1 cellular context compared by ENCODE assay signal in the genomic region with DNA sequence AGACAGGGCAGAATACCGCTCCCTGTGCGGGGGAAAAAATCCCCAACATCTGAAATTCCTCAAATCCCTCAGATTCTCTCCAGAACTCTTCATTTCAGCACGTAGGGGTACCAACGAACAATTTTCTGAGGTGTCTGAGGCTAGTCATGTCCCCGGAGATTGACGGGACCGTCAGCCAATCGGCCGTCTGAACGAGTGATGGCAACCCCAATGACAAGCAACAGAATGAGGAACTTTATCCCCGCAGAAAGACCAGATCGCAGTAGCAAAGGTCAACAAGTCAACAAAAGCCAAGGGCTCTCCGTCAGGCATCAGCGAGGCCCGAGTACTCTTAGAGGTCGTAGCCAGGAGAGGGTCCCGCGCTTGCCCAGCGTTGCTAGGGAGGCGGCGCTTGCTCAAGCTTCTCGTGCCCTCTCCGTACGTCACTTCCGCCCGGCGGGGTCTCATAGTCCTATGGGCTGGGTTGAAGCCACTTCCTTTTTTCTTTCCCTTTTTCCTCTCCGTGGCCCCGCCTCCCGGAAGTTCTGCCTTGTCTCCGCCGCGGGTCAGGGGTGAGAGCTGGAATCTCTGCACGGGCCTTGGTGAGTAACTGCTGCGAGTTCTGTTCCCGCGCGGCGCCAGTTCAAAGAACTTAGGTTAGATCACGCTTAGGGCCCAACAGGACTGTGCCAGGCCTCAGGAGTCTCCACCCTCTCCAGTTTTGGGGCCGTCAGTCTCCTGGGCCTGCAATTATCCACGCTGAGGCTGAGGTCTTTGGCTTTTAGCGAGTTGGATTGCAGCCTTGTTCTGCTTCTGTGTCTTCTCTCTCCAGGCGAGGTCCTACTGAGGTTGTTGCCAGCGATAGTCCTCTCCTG.
TF ChIP-seq lines count a peak whose summit lies in the region.

A gene with protein sequence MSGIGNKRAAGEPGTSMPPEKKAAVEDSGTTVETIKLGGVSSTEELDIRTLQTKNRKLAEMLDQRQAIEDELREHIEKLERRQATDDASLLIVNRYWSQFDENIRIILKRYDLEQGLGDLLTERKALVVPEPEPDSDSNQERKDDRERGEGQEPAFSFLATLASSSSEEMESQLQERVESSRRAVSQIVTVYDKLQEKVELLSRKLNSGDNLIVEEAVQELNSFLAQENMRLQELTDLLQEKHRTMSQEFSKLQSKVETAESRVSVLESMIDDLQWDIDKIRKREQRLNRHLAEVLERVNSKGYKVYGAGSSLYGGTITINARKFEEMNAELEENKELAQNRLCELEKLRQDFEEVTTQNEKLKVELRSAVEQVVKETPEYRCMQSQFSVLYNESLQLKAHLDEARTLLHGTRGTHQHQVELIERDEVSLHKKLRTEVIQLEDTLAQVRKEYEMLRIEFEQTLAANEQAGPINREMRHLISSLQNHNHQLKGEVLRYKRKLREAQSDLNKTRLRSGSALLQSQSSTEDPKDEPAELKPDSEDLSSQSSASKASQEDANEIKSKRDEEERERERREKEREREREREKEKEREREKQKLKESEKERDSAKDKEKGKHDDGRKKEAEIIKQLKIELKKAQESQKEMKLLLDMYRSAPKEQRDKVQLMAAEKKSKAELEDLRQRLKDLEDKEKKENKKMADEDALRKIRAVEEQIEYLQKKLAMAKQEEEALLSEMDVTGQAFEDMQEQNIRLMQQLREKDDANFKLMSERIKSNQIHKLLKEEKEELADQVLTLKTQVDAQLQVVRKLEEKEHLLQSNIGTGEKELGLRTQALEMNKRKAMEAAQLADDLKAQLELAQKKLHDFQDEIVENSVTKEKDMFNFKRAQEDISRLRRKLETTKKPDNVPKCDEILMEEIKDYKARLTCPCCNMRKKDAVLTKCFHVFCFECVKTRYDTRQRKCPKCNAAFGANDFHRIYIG (plus strand): TSS at position 520 of the 854 bp plus-strand sequence. CDS start 1,571 bp downstream, outside the sequence.

TF ChIP-seq in HEK293, 187 proteins besides CTCF, POLR2A, EP300 and RAD21 (continued from another document):
- TF ChIP-seq ZNF76 (tag by site-specific recombination; IDR thresholded peaks at IDR 0.05; ENCODE audit: borderline replicate concordance, low read depth) (peak; percentile 41; the same call in 1 of the 2 replicates), ZNF629 (tag by site-specific recombination; IDR thresholded peaks at IDR 0.05) (peak; percentile 51), HOXA7 (CRISPR knock-in tag; IDR thresholded peaks at IDR 0.05; ENCODE audit: borderline replicate concordance) (no peak), ZNF660 (tag by site-specific recombination; IDR thresholded peaks at IDR 0.05) (peak; percentile 65), ZFP69B (tag by site-specific recombination; IDR thresholded peaks at IDR 0.05) (no peak), ZNF2 (tag by site-specific recombination; IDR thresholded peaks at IDR 0.05) (0 out of 2 replicates have a peak, but pooled peaks have one; percentile 47), ZNF501 (tag by site-specific recombination; IDR thresholded peaks at IDR 0.05) (peak; percentile 33; the same call in 1 of the 2 replicates), ZNF600 (tag by site-specific recombination; IDR thresholded peaks at IDR 0.05) (peak; percentile 69), KLF16 (tag by site-specific recombination; IDR thresholded peaks at IDR 0.05) (no peak), SP2 (tag by site-specific recombination; IDR thresholded peaks at IDR 0.05) (peak; percentile 92), ZNF561 (tag by site-specific recombination; IDR thresholded peaks at IDR 0.05; ENCODE audit: borderline replicate concordance) (peak; percentile 12; the same call in 1 of the 2 replicates), ZXDB (tag by site-specific recombination; IDR thresholded peaks at IDR 0.05) (peak; percentile 79), ZNF366 (tag by site-specific recombination; conservative IDR thresholded peaks at IDR 0.05) (peak; percentile 96), ZFP37 (tag by site-specific recombination; IDR thresholded peaks at IDR 0.05) (0 out of 2 replicates have a peak, but pooled peaks have one; percentile 54), ZNF24 (tag by site-specific recombination; IDR thresholded peaks at IDR 0.05) (peak; percentile 16; the same call in 1 of the 2 replicates), GFI1B (tag by site-specific recombination; IDR thresholded peaks at IDR 0.05) (peak; percentile 71; the same call in 1 of the 2 replicates), ZBTB17 (tag by site-specific recombination; IDR thresholded peaks at IDR 0.05) (peak; percentile 65; the same call in 1 of the 2 replicates), ZNF768 (tag by site-specific recombination; IDR thresholded peaks at IDR 0.05) (no peak), GLIS1 (tag by site-specific recombination; IDR thresholded peaks at IDR 0.05) (0 out of 2 replicates have a peak, but pooled peaks have one; percentile 42), ZNF146 (tag by site-specific recombination; IDR thresholded peaks at IDR 0.05) (no peak)
- TF ChIP-seq, protein P1, sequence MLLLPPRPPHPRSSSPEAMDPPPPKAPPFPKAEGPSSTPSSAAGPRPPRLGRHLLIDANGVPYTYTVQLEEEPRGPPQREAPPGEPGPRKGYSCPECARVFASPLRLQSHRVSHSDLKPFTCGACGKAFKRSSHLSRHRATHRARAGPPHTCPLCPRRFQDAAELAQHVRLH (tag by site-specific recombination; IDR thresholded peaks at IDR 0.05), result 0 out of 2 replicates have a peak, but pooled peaks have one; percentile 2
- TF ChIP-seq, protein P2, sequence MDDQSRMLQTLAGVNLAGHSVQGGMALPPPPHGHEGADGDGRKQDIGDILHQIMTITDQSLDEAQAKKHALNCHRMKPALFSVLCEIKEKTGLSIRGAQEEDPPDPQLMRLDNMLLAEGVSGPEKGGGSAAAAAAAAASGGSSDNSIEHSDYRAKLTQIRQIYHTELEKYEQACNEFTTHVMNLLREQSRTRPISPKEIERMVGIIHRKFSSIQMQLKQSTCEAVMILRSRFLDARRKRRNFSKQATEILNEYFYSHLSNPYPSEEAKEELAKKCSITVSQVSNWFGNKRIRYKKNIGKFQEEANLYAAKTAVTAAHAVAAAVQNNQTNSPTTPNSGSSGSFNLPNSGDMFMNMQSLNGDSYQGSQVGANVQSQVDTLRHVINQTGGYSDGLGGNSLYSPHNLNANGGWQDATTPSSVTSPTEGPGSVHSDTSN (CRISPR knock-in tag; IDR thresholded peaks at IDR 0.05), result no peak
- TF ChIP-seq, protein P3, sequence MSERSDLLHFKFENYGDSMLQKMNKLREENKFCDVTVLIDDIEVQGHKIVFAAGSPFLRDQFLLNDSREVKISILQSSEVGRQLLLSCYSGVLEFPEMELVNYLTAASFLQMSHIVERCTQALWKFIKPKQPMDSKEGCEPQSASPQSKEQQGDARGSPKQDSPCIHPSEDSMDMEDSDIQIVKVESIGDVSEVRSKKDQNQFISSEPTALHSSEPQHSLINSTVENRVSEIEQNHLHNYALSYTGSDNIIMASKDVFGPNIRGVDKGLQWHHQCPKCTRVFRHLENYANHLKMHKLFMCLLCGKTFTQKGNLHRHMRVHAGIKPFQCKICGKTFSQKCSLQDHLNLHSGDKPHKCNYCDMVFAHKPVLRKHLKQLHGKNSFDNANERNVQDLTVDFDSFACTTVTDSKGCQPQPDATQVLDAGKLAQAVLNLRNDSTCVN (tag by site-specific recombination; optimal IDR thresholded peaks at IDR 0.05), result peak; percentile 51
- TF ChIP-seq, protein P4, sequence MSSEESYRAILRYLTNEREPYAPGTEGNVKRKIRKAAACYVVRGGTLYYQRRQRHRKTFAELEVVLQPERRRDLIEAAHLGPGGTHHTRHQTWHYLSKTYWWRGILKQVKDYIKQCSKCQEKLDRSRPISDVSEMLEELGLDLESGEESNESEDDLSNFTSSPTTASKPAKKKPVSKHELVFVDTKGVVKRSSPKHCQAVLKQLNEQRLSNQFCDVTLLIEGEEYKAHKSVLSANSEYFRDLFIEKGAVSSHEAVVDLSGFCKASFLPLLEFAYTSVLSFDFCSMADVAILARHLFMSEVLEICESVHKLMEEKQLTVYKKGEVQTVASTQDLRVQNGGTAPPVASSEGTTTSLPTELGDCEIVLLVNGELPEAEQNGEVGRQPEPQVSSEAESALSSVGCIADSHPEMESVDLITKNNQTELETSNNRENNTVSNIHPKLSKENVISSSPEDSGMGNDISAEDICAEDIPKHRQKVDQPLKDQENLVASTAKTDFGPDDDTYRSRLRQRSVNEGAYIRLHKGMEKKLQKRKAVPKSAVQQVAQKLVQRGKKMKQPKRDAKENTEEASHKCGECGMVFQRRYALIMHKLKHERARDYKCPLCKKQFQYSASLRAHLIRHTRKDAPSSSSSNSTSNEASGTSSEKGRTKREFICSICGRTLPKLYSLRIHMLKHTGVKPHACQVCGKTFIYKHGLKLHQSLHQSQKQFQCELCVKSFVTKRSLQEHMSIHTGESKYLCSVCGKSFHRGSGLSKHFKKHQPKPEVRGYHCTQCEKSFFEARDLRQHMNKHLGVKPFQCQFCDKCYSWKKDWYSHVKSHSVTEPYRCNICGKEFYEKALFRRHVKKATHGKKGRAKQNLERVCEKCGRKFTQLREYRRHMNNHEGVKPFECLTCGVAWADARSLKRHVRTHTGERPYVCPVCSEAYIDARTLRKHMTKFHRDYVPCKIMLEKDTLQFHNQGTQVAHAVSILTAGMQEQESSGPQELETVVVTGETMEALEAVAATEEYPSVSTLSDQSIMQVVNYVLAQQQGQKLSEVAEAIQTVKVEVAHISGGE (tag by site-specific recombination; conservative IDR thresholded peaks at IDR 0.05; ENCODE audit: low read depth), result peak; percentile 87
- TF ChIP-seq, protein P5, sequence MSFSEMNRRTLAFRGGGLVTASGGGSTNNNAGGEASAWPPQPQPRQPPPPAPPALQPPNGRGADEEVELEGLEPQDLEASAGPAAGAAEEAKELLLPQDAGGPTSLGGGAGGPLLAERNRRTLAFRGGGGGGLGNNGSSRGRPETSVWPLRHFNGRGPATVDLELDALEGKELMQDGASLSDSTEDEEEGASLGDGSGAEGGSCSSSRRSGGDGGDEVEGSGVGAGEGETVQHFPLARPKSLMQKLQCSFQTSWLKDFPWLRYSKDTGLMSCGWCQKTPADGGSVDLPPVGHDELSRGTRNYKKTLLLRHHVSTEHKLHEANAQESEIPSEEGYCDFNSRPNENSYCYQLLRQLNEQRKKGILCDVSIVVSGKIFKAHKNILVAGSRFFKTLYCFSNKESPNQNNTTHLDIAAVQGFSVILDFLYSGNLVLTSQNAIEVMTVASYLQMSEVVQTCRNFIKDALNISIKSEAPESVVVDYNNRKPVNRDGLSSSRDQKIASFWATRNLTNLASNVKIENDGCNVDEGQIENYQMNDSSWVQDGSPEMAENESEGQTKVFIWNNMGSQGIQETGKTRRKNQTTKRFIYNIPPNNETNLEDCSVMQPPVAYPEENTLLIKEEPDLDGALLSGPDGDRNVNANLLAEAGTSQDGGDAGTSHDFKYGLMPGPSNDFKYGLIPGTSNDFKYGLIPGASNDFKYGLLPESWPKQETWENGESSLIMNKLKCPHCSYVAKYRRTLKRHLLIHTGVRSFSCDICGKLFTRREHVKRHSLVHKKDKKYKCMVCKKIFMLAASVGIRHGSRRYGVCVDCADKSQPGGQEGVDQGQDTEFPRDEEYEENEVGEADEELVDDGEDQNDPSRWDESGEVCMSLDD (tag by site-specific recombination; IDR thresholded peaks at IDR 0.05), result no peak
- TF ChIP-seq, protein P6, sequence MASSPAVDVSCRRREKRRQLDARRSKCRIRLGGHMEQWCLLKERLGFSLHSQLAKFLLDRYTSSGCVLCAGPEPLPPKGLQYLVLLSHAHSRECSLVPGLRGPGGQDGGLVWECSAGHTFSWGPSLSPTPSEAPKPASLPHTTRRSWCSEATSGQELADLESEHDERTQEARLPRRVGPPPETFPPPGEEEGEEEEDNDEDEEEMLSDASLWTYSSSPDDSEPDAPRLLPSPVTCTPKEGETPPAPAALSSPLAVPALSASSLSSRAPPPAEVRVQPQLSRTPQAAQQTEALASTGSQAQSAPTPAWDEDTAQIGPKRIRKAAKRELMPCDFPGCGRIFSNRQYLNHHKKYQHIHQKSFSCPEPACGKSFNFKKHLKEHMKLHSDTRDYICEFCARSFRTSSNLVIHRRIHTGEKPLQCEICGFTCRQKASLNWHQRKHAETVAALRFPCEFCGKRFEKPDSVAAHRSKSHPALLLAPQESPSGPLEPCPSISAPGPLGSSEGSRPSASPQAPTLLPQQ (tag by site-specific recombination; IDR thresholded peaks at IDR 0.05), result 0 out of 2 replicates have a peak, but pooled peaks have one; percentile 30
- TF ChIP-seq, protein P7, sequence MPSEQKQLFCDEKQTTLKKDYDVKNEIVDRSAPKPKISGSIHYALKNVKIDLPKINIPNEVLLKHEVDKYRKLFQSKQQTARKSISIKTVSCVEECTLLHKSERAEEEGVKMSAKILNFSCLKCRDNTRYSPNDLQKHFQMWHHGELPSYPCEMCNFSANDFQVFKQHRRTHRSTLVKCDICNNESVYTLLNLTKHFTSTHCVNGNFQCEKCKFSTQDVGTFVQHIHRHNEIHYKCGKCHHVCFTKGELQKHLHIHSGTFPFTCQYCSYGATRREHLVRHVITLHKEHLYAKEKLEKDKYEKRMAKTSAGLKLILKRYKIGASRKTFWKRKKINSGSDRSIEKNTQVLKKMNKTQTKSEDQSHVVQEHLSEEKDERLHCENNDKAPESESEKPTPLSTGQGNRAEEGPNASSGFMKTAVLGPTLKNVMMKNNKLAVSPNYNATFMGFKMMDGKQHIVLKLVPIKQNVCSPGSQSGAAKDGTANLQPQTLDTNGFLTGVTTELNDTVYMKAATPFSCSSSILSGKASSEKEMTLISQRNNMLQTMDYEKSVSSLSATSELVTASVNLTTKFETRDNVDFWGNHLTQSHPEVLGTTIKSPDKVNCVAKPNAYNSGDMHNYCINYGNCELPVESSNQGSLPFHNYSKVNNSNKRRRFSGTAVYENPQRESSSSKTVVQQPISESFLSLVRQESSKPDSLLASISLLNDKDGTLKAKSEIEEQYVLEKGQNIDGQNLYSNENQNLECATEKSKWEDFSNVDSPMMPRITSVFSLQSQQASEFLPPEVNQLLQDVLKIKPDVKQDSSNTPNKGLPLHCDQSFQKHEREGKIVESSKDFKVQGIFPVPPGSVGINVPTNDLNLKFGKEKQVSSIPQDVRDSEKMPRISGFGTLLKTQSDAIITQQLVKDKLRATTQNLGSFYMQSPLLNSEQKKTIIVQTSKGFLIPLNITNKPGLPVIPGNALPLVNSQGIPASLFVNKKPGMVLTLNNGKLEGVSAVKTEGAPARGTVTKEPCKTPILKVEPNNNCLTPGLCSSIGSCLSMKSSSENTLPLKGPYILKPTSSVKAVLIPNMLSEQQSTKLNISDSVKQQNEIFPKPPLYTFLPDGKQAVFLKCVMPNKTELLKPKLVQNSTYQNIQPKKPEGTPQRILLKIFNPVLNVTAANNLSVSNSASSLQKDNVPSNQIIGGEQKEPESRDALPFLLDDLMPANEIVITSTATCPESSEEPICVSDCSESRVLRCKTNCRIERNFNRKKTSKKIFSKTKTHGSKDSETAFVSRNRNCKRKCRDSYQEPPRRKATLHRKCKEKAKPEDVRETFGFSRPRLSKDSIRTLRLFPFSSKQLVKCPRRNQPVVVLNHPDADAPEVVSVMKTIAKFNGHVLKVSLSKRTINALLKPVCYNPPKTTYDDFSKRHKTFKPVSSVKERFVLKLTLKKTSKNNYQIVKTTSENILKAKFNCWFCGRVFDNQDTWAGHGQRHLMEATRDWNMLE (tag by site-specific recombination; conservative IDR thresholded peaks at IDR 0.05; ENCODE audit: low read depth), result peak; percentile 94
